ENCODE assay signal across 8 cellular contexts in the genomic region with DNA sequence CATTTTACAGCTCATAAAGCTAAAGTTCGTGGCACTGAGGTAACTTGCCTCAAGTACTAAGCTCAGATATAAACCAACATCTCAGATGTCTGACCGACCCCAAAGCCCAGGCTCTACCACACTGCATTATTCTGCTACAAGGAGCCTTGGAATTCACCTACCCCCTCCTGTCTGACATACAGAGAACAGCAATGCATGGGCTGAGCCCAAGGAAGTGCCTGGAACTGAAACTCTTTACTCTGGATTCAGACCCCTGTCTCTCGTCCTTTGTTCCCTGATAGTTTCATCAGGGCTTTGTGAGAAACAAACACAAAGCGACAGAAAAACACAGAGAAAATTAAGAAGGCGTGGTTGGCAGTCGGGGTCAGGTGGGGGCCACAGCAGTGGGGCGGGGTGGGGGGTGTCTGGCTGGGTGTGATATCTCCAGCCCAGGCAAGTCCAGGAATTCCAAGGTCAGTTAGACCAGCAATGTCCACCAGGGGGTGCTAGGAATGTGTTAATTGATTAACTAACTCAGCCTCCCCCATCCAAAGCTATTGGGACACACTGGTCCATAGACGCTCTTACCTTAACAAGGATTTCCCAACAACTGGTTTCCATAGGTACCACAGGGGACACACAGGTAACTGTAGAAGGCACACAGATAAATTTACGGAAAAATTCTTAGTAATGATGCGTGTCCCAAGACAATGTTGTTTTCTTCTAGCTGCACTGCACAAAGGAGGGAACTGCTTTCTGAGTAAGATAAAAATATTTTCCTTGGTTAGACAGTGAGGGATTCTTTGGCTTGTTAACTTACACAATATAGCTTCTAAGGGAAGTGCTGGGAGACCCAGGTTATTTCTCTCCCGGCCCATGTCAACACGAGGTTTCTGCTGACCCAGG. TPM values are rescaled to one million over a fixed set of nuclear protein-coding genes. Genes with fewer than 3 reads are reported as not detected.
A peak's percentile ranks its signal among the peaks of the same experiment; 100 is the strongest.
DNase-seq lines count a peak whose midpoint lies in the region; ATAC-seq and TF ChIP-seq lines count a peak whose summit lies in the region.

No MANE protein-coding gene starts in this region.

- no peak overlapping the region for H3K9ac ChIP-seq in adipocyte (ENCODE audit: low read length)

- no peak overlapping the region for H2AFZ ChIP-seq in hepatocyte

- TF ChIP-seq CTCF in natural killer cell (IDR thresholded peaks at IDR 0.05): peak; percentile 21
- peak; percentile 69 for TF ChIP-seq CTCF in hepatocyte (IDR thresholded peaks at IDR 0.05; ENCODE audit: poor library complexity)

- 48% methylated on average over 12 of the region's 12 CpGs for WGBS in hepatocyte (ENCODE audit: low lambda C conversion rate, missing lambda C conversion rate)

- no peaks in the 10 kb centered on the region for H3K9me2 ChIP-seq in hepatocyte (replicated peaks; ENCODE audit: insufficient read depth)

- no peak overlapping the region for H3K4me2 ChIP-seq in hepatocyte

- H3K36me3 ChIP-seq in adipocyte (ENCODE audit: control insufficient read depth, insufficient read depth, low read length, severe bottlenecking) (no peaks in the 10 kb centered on the region), hepatocyte (replicated peaks; ENCODE audit: insufficient read depth, low read depth) (no peaks in the 10 kb centered on the region)

- DNase-seq in natural killer cell (no peak), NCI-H69 (lab: John Stamatoyannopoulos, UW) (peak; percentile 69), adipocyte (ENCODE audit: low read depth) (peak; percentile 85), hepatocyte (ENCODE audit: low spot score) (peak; percentile 93)
- no peak for DNase-seq in natural killer cell treated with Interleukin-12 subunit alpha and Interleukin-12 subunit beta and Interleukin-15 and Interleukin-18, amount 100 ng/mL, for 72 hours (ENCODE audit: low spot score)
- peak; percentile 2 to 33 (median 13) for DNase-seq in stimulated activated CD4-positive, alpha-beta T cell treated with anti-CD3 and anti-CD28 coated beads, Interleukin-1b, Interleukin-23, amount 100 ng/mL, for 24 hours (ENCODE audit: low read depth in 4 of 4, low spot score in 1 of 4)

- peaks cover 0 to 5% of the 10 kb centered on the region in 2 donors for H3K4me1 Mint-ChIP-seq in natural killer cell
- H3K4me1 Mint-ChIP-seq in natural killer cell treated with Interleukin-12 subunit alpha and Interleukin-12 subunit beta and Interleukin-15 and Interleukin-18, amount 100 ng/mL, for 72 hours (ENCODE audit: low read depth in 2 of 2): peaks cover 0 to 4% of the 10 kb centered on the region in 2 donors

- no peak overlapping the region for H3K27ac Mint-ChIP-seq in natural killer cell
- H3K27ac Mint-ChIP-seq in natural killer cell treated with Interleukin-12 subunit alpha and Interleukin-12 subunit beta and Interleukin-15 and Interleukin-18, amount 100 ng/mL, for 72 hours: no peak overlapping the region

- no peaks in the 10 kb centered on the region for H3K36me3 Mint-ChIP-seq in natural killer cell
- no peaks in the 10 kb centered on the region for H3K36me3 Mint-ChIP-seq in natural killer cell treated with Interleukin-12 subunit alpha and Interleukin-12 subunit beta and Interleukin-15 and Interleukin-18, amount 100 ng/mL, for 72 hours

- peaks cover 2% of the 10 kb centered on the region for H3K4me1 ChIP-seq in adipocyte (ENCODE audit: control insufficient read depth, insufficient read depth, low read length)
- H3K4me1 ChIP-seq in hepatocyte (ENCODE audit: insufficient read depth): peaks cover 29% of the 10 kb centered on the region

- H3K79me2 ChIP-seq in hepatocyte: no peaks in the 10 kb centered on the region

- H3K9me3 Mint-ChIP-seq in natural killer cell: no peaks in the 10 kb centered on the region
- no peaks in the 10 kb centered on the region for H3K9me3 Mint-ChIP-seq in natural killer cell treated with Interleukin-12 subunit alpha and Interleukin-12 subunit beta and Interleukin-15 and Interleukin-18, amount 100 ng/mL, for 72 hours

- H3K9me3 ChIP-seq in adipocyte (ENCODE audit: control insufficient read depth, low read length): no peaks in the 10 kb centered on the region
- no peaks in the 10 kb centered on the region for H3K9me3 ChIP-seq in hepatocyte (ENCODE audit: low read depth)

- peak overlapping the region; percentile 35 for H3K27ac ChIP-seq in hepatocyte

- H3K27me3 ChIP-seq in adipocyte (replicated peaks; ENCODE audit: control insufficient read depth, insufficient read depth, low read length) (peaks cover 14% of the 10 kb centered on the region), hepatocyte (no peaks in the 10 kb centered on the region)

- peaks cover 17 to 23% of the 10 kb centered on the region in 2 donors for H3K27me3 Mint-ChIP-seq in natural killer cell (ENCODE audit: low read depth in 2 of 2)
- peaks cover 4 to 32% of the 10 kb centered on the region in 2 donors for H3K27me3 Mint-ChIP-seq in natural killer cell treated with Interleukin-12 subunit alpha and Interleukin-12 subunit beta and Interleukin-15 and Interleukin-18, amount 100 ng/mL, for 72 hours

- intact Hi-C loops in natural killer cell (cut with micrococcal nuclease): no loop called here

- no peak for ATAC-seq in natural killer cell
- no peak for ATAC-seq in natural killer cell treated with Interleukin-12 subunit alpha and Interleukin-12 subunit beta and Interleukin-15 and Interleukin-18, amount 100 ng/mL, for 72 hours
- ATAC-seq in HG02763 (IDR thresholded peaks at IDR 0.05; ENCODE audit: unreplicated experiment): peak; percentile 40
- ATAC-seq in HG03159 (IDR thresholded peaks at IDR 0.05; ENCODE audit: unreplicated experiment): no peak

- H3K4me3 ChIP-seq in adipocyte (ENCODE audit: low read length) (no peak overlapping the region), hepatocyte (no peak overlapping the region)

- H3K4me3 Mint-ChIP-seq in natural killer cell: no peak overlapping the region
- no peak overlapping the region for H3K4me3 Mint-ChIP-seq in natural killer cell treated with Interleukin-12 subunit alpha and Interleukin-12 subunit beta and Interleukin-15 and Interleukin-18, amount 100 ng/mL, for 72 hours

- no peaks in the 10 kb centered on the region for H4K20me1 ChIP-seq in hepatocyte (ENCODE audit: insufficient read depth, poor library complexity, severe bottlenecking)

RNA-seq across cellular contexts. Expression of a gene that starts 18.8 kb away (rescaled TPM):
- total RNA-seq in natural killer cell: not detected
- total RNA-seq in natural killer cell treated with Interleukin-12 subunit alpha and Interleukin-12 subunit beta and Interleukin-15 and Interleukin-18, amount 100 ng/mL, for 72 hours: not detected
- 17.6 and 19.7 TPM in 2 replicates for total RNA-seq in hepatocyte
- 21.3 and 21.6 TPM in 2 replicates for polyA plus RNA-seq in hepatocyte

Comparison
In these comparisons a context has a peak if more than half of its experiments do, and no peak if none do; other contexts are left out.
1. DNase-seq: peak in NCI-H69 (single experiment), adipocyte (single experiment), hepatocyte (single experiment) and stimulated activated CD4-positive, alpha-beta T cell treated with anti-CD3 and anti-CD28 coated beads, Interleukin-1b, Interleukin-23, amount 100 ng/mL, for 24 hours (4 of 4); none in natural killer cell (single experiment) and natural killer cell treated with Interleukin-12 subunit alpha and Interleukin-12 subunit beta and Interleukin-15 and Interleukin-18, amount 100 ng/mL, for 72 hours (single experiment).
2. RNA of a gene that starts 18.8 kb away (total RNA-seq): 17.6 to 19.7 TPM in hepatocyte; not detected in natural killer cell treated with Interleukin-12 subunit alpha and Interleukin-12 subunit beta and Interleukin-15 and Interleukin-18, amount 100 ng/mL, for 72 hours and not detected in natural killer cell; every median in the first group is over 10 times any median in the second.